ENCODE assay signal across 23 cellular contexts in genomic region chr3:183129243-183129642, GRCh38. TPM values are rescaled to one million over a fixed set of nuclear protein-coding genes. Genes with fewer than 3 reads are reported as not detected.
A peak's percentile ranks its signal among the peaks of the same experiment; 100 is the strongest.
DNase-seq lines count a peak whose midpoint lies in the region; ATAC-seq and TF ChIP-seq lines count a peak whose summit lies in the region.
"Had no signal": no experiment of that assay in that cellular context is flagged by ENCODE, and none has a peak within 500 bp of the region (broad histone marks: within the 10 kb centered on the region; RNA-seq: fewer than 3 reads in every experiment).

No MANE protein-coding gene starts in this region.

- H3K27ac ChIP-seq in OCI-LY7 (ENCODE audit: low read depth, low read length, poor library complexity, severe bottlenecking) = no peak overlapping the region
- H3K27ac ChIP-seq in mesenchymal stem cell (ENCODE audit: low read length, poor library complexity, severe bottlenecking) = no peak overlapping the region
- H3K27ac ChIP-seq: A549, BLaER1 had no signal

- no peak overlapping the region for H4K8ac ChIP-seq in mesenchymal stem cell (ENCODE audit: low read length)

- H4K91ac ChIP-seq in mesenchymal stem cell (ENCODE audit: low read length) = no peak overlapping the region

- H3K27ac Mint-ChIP-seq in dendritic cell treated with granulocyte-macrophage colony-stimulating factor and Interleukin-4, amounts not matched to agents 40 ng/mL and 50 ng/mL, for 4 days = peak overlapping the region; percentile 59
- H3K27ac Mint-ChIP-seq: CD8-positive, alpha-beta T cell had no signal

- no peaks in the 10 kb centered on the region for H3K4me1 ChIP-seq in OCI-LY7 (ENCODE audit: insufficient read depth, low read length, poor library complexity, severe bottlenecking)
- H3K4me1 ChIP-seq in mesenchymal stem cell (ENCODE audit: control insufficient read depth, insufficient read depth, low read depth, low read length) = no peaks in the 10 kb centered on the region
- H3K4me1 ChIP-seq in BE2C = no peaks in the 10 kb centered on the region
- H3K4me1 ChIP-seq: A549, BLaER1 had no signal

- H3K36me3 ChIP-seq in OCI-LY7 (ENCODE audit: insufficient read depth, low read length) = no peaks in the 10 kb centered on the region
- H3K36me3 ChIP-seq in mesenchymal stem cell (ENCODE audit: control insufficient read depth in 1 of 2, insufficient read depth in 2 of 2, low read depth in 1 of 2, low read length in 2 of 2) = no peaks in the 10 kb centered on the region
- H3K36me3 ChIP-seq in BE2C = no peaks in the 10 kb centered on the region

- H2BK15ac ChIP-seq in mesenchymal stem cell (ENCODE audit: low read depth, poor library complexity, severe bottlenecking) = no peak overlapping the region

- H3K18ac ChIP-seq in mesenchymal stem cell (ENCODE audit: low read depth in 1 of 2, low read length in 2 of 2) = no peak overlapping the region

- peaks cover 24% of the 10 kb centered on the region for H3K4me1 Mint-ChIP-seq in dendritic cell treated with granulocyte-macrophage colony-stimulating factor and Interleukin-4, amounts not matched to agents 40 ng/mL and 50 ng/mL, for 4 days (ENCODE audit: low read depth)

- H4K20me1 ChIP-seq in OCI-LY7 (ENCODE audit: insufficient read depth, low read length) = no peaks in the 10 kb centered on the region
- H4K20me1 ChIP-seq: BLaER1 had no signal

- H3K79me2 ChIP-seq in OCI-LY7 (ENCODE audit: insufficient read depth, low read depth, low read length) = no peaks in the 10 kb centered on the region

- ATAC-seq in GM21786 (IDR thresholded peaks at IDR 0.05; ENCODE audit: unreplicated experiment) = no peak
- ATAC-seq: A549; CD8-positive, alpha-beta T cell; HepG2 had no signal

- H3K79me1 ChIP-seq in mesenchymal stem cell (replicated peaks; ENCODE audit: low read length, poor library complexity, severe bottlenecking) = no peaks in the 10 kb centered on the region

- no peaks in the 10 kb centered on the region for H3K9me2 ChIP-seq in OCI-LY7 (ENCODE audit: insufficient read depth, low read length)
- H3K9me2 ChIP-seq: SK-N-SH had no signal

- H3K14ac ChIP-seq in mesenchymal stem cell (ENCODE audit: low read length in 2 of 2) = no peak overlapping the region

- H3K9ac ChIP-seq in mesenchymal stem cell (ENCODE audit: low read length) = no peak overlapping the region
- H3K9ac ChIP-seq: BLaER1, SK-N-SH had no signal

- no peak overlapping the region for H2BK12ac ChIP-seq in mesenchymal stem cell (ENCODE audit: low read length in 2 of 2)

- CTCF ChIA-PET in OCI-LY7 (lab: Charles Lee; ENCODE audit: unreplicated experiment) = no interaction called here

- H3K4ac ChIP-seq in mesenchymal stem cell (ENCODE audit: low read depth in 1 of 2, low read length in 2 of 2) = no peak overlapping the region

- BruUV-seq in OCI-LY7 (replicated peaks; lab: Mats Ljungman, UMichigan) = no TSS peak

- H3K4me2 ChIP-seq in OCI-LY7 (ENCODE audit: low read length) (no peak overlapping the region), mesenchymal stem cell (ENCODE audit: low read length, poor library complexity, severe bottlenecking) (no peak overlapping the region)
- H3K4me2 ChIP-seq: A549, BLaER1, SK-N-SH had no signal

- POLR2A ChIA-PET in OCI-LY7 (lab: Charles Lee) = interaction anchor here (1.1 to 1.2 kb wide), 2 partner anchors 13 to 54 kb away, joined by 3 read pairs; no protein-coding TSS in a partner anchor

- peak; percentile 32 for DNase-seq in NCI-H748 (lab: John Stamatoyannopoulos, UW; ENCODE audit: unreplicated experiment)
- no peak for DNase-seq in NCI-H748 treated with DMSO at 0.1 percent for 48 hours (lab: John Stamatoyannopoulos, UW)
- peak; percentile 45 for DNase-seq in OCI-LY7 (ENCODE audit: low spot score)
- DNase-seq in mesenchymal stem cell = peak; percentile 18
- no peak for DNase-seq in BE2C
- no peak for DNase-seq in HUDEP-2 (lab: John Stamatoyannopoulos, UW; ENCODE audit: unreplicated experiment in 76 of 76)
- DNase-seq: CD8-positive, alpha-beta T cell; DND-41; GDM1; GOT3; KG1; MV-4-11; NCI-H1436; NCI-H2029; NCI-H774; RPMI8226; SHP77 treated with DMSO at 0.1 percent for 48 hours; SK-N-SH had no signal

- peaks cover 9 to 21% of the 10 kb centered on the region in 2 experiments for H3K27me3 ChIP-seq in mesenchymal stem cell (ENCODE audit: control insufficient read depth in 1 of 2, insufficient read depth in 1 of 2, low read length in 2 of 2)
- H3K27me3 ChIP-seq in BE2C = no peaks in the 10 kb centered on the region; the same call in 1 of the 2 replicates
- H3K27me3 ChIP-seq: BLaER1 had no signal

- H3K23ac ChIP-seq in mesenchymal stem cell (ENCODE audit: low read length in 2 of 2) = no peak overlapping the region

- H3K4me3 ChIP-seq in OCI-LY7 (ENCODE audit: low read depth, low read length, poor library complexity, severe bottlenecking) (no peak overlapping the region), mesenchymal stem cell (ENCODE audit: insufficient read depth in 1 of 2, low read depth in 1 of 2, low read length in 2 of 2) (no peak overlapping the region), BE2C (ENCODE audit: low read depth, low read length) (no peak overlapping the region)
- H3K4me3 ChIP-seq: A549, BLaER1 had no signal

- H3K9me3 Mint-ChIP-seq in dendritic cell treated with granulocyte-macrophage colony-stimulating factor and Interleukin-4, amounts not matched to agents 40 ng/mL and 50 ng/mL, for 4 days = peaks cover 21% of the 10 kb centered on the region

- no peak overlapping the region for H2BK5ac ChIP-seq in mesenchymal stem cell (ENCODE audit: low read depth, low read length, poor library complexity, severe bottlenecking)

- no CpG with 5 or more reads among the region's 1 CpG for WGBS in mesenchymal stem cell

- no peak overlapping the region for H2AFZ ChIP-seq in OCI-LY7 (ENCODE audit: low read length)
- H2AFZ ChIP-seq in mesenchymal stem cell (ENCODE audit: low read depth, low read length) = no peak overlapping the region

- H2AK5ac ChIP-seq in mesenchymal stem cell (ENCODE audit: low read length, severe bottlenecking) = no peak overlapping the region

- H3K4me3 Mint-ChIP-seq in dendritic cell treated with granulocyte-macrophage colony-stimulating factor and Interleukin-4, amounts not matched to agents 40 ng/mL and 50 ng/mL, for 4 days = no peak overlapping the region
- H3K4me3 Mint-ChIP-seq: CD8-positive, alpha-beta T cell had no signal

- no peak overlapping the region for H2BK120ac ChIP-seq in mesenchymal stem cell (ENCODE audit: low read depth, low read length)

- peaks cover 11% of the 10 kb centered on the region for H3K36me3 Mint-ChIP-seq in dendritic cell treated with granulocyte-macrophage colony-stimulating factor and Interleukin-4, amounts not matched to agents 40 ng/mL and 50 ng/mL, for 4 days (ENCODE audit: low read depth)

- H3K27me3 Mint-ChIP-seq in dendritic cell treated with granulocyte-macrophage colony-stimulating factor and Interleukin-4, amounts not matched to agents 40 ng/mL and 50 ng/mL, for 4 days = peaks cover 22% of the 10 kb centered on the region

- TF ChIP-seq CTCF in OCI-LY7 (conservative IDR thresholded peaks at IDR 0.05; ENCODE audit: low read length) (no peak), BE2C (IDR thresholded peaks at IDR 0.05; ENCODE audit: low read depth, low read length) (no peak)

- peaks cover 13% of the 10 kb centered on the region; the same call in 1 of the 2 replicates for H3K9me3 ChIP-seq in OCI-LY7 (ENCODE audit: low read length)
- H3K9me3 ChIP-seq in mesenchymal stem cell (ENCODE audit: control insufficient read depth, low read length) = peaks cover 7% of the 10 kb centered on the region
- H3K9me3 ChIP-seq in BE2C = no peaks in the 10 kb centered on the region

- intact Hi-C loops in OCI-LY7 (cut with micrococcal nuclease; ENCODE audit: unreplicated experiment) = loop anchor here (10.0 kb wide), 1 partner anchor 756 kb away; the partner anchor contains the start of gene PARL
- intact Hi-C loops in dendritic cell treated with granulocyte-macrophage colony-stimulating factor and Interleukin-4, amounts not matched to agents 40 ng/mL and 50 ng/mL, for 4 days (cut with micrococcal nuclease) = loop anchor here (5.0 kb wide), 1 partner anchor 33 kb away; the partner anchor contains the start of gene LAMP3

RNA-seq across cellular contexts. Expression of gene MCCC1, which starts 29.9 kb away (rescaled TPM):
- 29.9 and 39.9 TPM in 2 replicates for total RNA-seq in OCI-LY7 (2014; rRNA removed; shearing (Covaris generic))
- total RNA-seq in OCI-LY7 (2022) = 55.2 and 57.5 TPM in 2 replicates
- polyA plus RNA-seq in mesenchymal stem cell (2013, experiment 1 of 2) = 8.6 TPM
- 8.3 TPM for polyA plus RNA-seq in mesenchymal stem cell (2013, experiment 2 of 2)
- 5.5 TPM for polyA plus RNA-seq in BE2C (2012; ENCODE audit: insufficient read depth, insufficient read length, low read depth)

RNA-seq across cellular contexts. Expression of gene LAMP3, which starts 33.3 kb away (rescaled TPM):
- not detected in 2 replicates for total RNA-seq in OCI-LY7 (2014; rRNA removed; shearing (Covaris generic))
- total RNA-seq in OCI-LY7 (2022) = not detected in 2 replicates
- polyA plus RNA-seq in mesenchymal stem cell (2013, experiment 1 of 2) = 0.72 TPM
- 0.49 TPM for polyA plus RNA-seq in mesenchymal stem cell (2013, experiment 2 of 2)
- polyA plus RNA-seq in BE2C (2012; ENCODE audit: insufficient read depth, insufficient read length, low read depth) = 0.17 TPM

Comparison
In these comparisons a context has a peak if more than half of its experiments do, and no peak if none do; other contexts are left out.
1. DNase-seq: peak in NCI-H748 (single experiment), OCI-LY7 (single experiment) and mesenchymal stem cell (single experiment); none in NCI-H748 treated with DMSO at 0.1 percent for 48 hours (single experiment), BE2C (single experiment) and HUDEP-2 (0 of 76).